In the genomic region with DNA sequence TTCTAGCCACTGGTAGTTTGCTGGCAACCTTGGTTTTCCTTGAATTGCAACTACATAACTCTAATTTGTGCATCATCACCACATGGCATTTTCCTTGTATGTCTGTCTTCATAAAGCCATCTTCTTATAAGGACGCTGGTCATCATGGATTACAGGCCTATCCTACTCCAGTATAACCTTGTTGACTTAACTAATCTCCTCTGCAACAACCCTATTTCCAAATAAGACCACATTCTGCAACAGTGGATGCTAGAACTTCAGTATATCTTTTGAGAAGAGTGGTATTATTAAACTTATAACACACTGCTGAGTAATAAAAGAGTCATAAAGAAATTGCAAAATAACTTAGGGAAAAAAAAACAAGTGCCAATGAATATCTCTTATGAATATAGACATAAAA, we compare ENCODE assay signal across 26 cellular contexts.
"Had no signal": no experiment of that assay in that cellular context is flagged by ENCODE, and none has a peak within 500 bp of the region (broad histone marks: within the 10 kb centered on the region; RNA-seq: fewer than 3 reads in every experiment).

No MANE protein-coding gene starts in this region.

- H3K4me3 ChIP-seq: dorsolateral prefrontal cortex, gastroesophageal sphincter, heart left ventricle, hepatocyte, left lung, ovary, psoas muscle, sigmoid colon, skin epidermis, spleen, thoracic aorta, tibial nerve, upper lobe of left lung had no signal

- DNase-seq: dorsolateral prefrontal cortex; effector CD4-positive, alpha-beta T cell; foreskin keratinocyte; heart left ventricle; left cardiac atrium; left lung; natural killer cell; occipital lobe; ovary; posterior cingulate gyrus; psoas muscle; right cardiac atrium; sigmoid colon; spleen; stimulated activated CD4-positive, alpha-beta T cell treated with anti-CD3 and anti-CD28 coated beads, Interleukin-15, amount 100 ng/mL, for 24 hours; stimulated activated CD4-positive, alpha-beta T cell treated with anti-CD3 and anti-CD28 coated beads, Interleukin-2, amount 100 ng/mL, for 48 hours; stimulated activated naive B cell treated with anti-CD40 and anti-IgM and Interleukin-4, amounts not matched to agents 10 μg/mL and 1 μg/mL and 100 μg/mL, for 72 hours; upper lobe of left lung had no signal

- FAIRE-seq: islet of Langerhans, urothelium cell line had no signal

- ATAC-seq: esophagus mucosa; foreskin keratinocyte; gastroesophageal sphincter; heart left ventricle; left cardiac atrium; left lung; natural killer cell; psoas muscle; right cardiac atrium; stimulated activated naive B cell treated with anti-CD40 and anti-IgM and Interleukin-4, amounts not matched to agents 10 μg/mL and 1 μg/mL and 100 μg/mL, for 72 hours had no signal
